In the genomic region with DNA sequence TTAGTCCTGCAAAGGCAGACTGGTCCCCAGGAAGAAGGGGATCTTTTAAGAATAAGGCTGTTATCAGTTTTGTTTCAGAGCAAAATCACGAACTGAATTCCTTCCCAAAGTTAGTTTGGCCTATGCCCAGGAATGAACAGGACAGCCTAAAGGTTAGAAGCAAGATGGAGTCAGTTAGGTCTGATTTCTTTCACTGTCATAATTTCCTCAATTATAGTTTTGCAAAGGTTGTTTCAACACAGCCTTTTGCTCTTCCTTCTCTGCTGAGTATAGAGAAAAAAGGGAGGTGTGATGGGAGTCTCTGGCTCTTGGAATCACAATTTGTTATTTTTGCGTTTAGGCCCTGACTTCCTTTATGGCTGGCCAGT, we compare ENCODE assay signal across 1 cellular context.
TF ChIP-seq lines count a peak whose summit lies in the region.

No MANE protein-coding gene starts in this region.

TF ChIP-seq in H1, 55 proteins besides CTCF, POLR2A, EP300 and RAD21 (continued from another document):
- TF ChIP-seq CBX8 (IDR thresholded peaks at IDR 0.05; ENCODE audit: borderline replicate concordance, low read depth, low read length) (no peak), SP1 (IDR thresholded peaks at IDR 0.05; ENCODE audit: low read depth, low read length) (no peak), MAFK (IDR thresholded peaks at IDR 0.05; ENCODE audit: low read depth, low read length) (no peak), BRCA1 (IDR thresholded peaks at IDR 0.05; ENCODE audit: low read depth, low read length) (no peak), CBX5 (IDR thresholded peaks at IDR 0.05; ENCODE audit: low read depth, low read length) (no peak), BCL11A (IDR thresholded peaks at IDR 0.05; ENCODE audit: low read depth in 2 of 2, low read length in 2 of 2) (no peak)
- TF ChIP-seq, protein P1, sequence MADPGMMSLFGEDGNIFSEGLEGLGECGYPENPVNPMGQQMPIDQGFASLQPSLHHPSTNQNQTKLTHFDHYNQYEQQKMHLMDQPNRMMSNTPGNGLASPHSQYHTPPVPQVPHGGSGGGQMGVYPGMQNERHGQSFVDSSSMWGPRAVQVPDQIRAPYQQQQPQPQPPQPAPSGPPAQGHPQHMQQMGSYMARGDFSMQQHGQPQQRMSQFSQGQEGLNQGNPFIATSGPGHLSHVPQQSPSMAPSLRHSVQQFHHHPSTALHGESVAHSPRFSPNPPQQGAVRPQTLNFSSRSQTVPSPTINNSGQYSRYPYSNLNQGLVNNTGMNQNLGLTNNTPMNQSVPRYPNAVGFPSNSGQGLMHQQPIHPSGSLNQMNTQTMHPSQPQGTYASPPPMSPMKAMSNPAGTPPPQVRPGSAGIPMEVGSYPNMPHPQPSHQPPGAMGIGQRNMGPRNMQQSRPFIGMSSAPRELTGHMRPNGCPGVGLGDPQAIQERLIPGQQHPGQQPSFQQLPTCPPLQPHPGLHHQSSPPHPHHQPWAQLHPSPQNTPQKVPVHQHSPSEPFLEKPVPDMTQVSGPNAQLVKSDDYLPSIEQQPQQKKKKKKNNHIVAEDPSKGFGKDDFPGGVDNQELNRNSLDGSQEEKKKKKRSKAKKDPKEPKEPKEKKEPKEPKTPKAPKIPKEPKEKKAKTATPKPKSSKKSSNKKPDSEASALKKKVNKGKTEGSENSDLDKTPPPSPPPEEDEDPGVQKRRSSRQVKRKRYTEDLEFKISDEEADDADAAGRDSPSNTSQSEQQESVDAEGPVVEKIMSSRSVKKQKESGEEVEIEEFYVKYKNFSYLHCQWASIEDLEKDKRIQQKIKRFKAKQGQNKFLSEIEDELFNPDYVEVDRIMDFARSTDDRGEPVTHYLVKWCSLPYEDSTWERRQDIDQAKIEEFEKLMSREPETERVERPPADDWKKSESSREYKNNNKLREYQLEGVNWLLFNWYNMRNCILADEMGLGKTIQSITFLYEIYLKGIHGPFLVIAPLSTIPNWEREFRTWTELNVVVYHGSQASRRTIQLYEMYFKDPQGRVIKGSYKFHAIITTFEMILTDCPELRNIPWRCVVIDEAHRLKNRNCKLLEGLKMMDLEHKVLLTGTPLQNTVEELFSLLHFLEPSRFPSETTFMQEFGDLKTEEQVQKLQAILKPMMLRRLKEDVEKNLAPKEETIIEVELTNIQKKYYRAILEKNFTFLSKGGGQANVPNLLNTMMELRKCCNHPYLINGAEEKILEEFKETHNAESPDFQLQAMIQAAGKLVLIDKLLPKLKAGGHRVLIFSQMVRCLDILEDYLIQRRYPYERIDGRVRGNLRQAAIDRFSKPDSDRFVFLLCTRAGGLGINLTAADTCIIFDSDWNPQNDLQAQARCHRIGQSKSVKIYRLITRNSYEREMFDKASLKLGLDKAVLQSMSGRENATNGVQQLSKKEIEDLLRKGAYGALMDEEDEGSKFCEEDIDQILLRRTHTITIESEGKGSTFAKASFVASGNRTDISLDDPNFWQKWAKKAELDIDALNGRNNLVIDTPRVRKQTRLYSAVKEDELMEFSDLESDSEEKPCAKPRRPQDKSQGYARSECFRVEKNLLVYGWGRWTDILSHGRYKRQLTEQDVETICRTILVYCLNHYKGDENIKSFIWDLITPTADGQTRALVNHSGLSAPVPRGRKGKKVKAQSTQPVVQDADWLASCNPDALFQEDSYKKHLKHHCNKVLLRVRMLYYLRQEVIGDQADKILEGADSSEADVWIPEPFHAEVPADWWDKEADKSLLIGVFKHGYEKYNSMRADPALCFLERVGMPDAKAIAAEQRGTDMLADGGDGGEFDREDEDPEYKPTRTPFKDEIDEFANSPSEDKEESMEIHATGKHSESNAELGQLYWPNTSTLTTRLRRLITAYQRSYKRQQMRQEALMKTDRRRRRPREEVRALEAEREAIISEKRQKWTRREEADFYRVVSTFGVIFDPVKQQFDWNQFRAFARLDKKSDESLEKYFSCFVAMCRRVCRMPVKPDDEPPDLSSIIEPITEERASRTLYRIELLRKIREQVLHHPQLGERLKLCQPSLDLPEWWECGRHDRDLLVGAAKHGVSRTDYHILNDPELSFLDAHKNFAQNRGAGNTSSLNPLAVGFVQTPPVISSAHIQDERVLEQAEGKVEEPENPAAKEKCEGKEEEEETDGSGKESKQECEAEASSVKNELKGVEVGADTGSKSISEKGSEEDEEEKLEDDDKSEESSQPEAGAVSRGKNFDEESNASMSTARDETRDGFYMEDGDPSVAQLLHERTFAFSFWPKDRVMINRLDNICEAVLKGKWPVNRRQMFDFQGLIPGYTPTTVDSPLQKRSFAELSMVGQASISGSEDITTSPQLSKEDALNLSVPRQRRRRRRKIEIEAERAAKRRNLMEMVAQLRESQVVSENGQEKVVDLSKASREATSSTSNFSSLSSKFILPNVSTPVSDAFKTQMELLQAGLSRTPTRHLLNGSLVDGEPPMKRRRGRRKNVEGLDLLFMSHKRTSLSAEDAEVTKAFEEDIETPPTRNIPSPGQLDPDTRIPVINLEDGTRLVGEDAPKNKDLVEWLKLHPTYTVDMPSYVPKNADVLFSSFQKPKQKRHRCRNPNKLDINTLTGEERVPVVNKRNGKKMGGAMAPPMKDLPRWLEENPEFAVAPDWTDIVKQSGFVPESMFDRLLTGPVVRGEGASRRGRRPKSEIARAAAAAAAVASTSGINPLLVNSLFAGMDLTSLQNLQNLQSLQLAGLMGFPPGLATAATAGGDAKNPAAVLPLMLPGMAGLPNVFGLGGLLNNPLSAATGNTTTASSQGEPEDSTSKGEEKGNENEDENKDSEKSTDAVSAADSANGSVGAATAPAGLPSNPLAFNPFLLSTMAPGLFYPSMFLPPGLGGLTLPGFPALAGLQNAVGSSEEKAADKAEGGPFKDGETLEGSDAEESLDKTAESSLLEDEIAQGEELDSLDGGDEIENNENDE (IDR thresholded peaks at IDR 0.05; ENCODE audit: insufficient replicate concordance, low read length) = no peak
